8 cellular contexts compared by ENCODE assay signal in genomic region chr19:49113762-49114629, GRCh38.
A peak's percentile ranks its signal among the peaks of the same experiment; 100 is the strongest.
DNase-seq lines count a peak whose midpoint lies in the region; ATAC-seq and TF ChIP-seq lines count a peak whose summit lies in the region.

TSS of gene LIN7B (plus strand) at chr19:49114370. CDS start at chr19:49114405, 35 bp downstream.

- ATAC-seq in HG02763 (IDR thresholded peaks at IDR 0.05; ENCODE audit: unreplicated experiment) = peak; percentile 53

- peak; percentile 63 for TF ChIP-seq CTCF in GM12872 (IDR thresholded peaks at IDR 0.05; ENCODE audit: insufficient read depth, low read depth, low read length)

- DNase-seq in NCI-H2227 treated with DMSO at 0.1 percent for 48 hours (lab: John Stamatoyannopoulos, UW) = peak; percentile 33
- peak; percentile 46 for DNase-seq in activated CD4-positive, CD25-positive, alpha-beta regulatory T cell treated with anti-CD3 and anti-CD28 coated beads, Interleukin-2, amount 50 U/mL, for 16 hours (ENCODE audit: low read depth, low spot score)
- peak; percentile 72 for DNase-seq in cerebellar cortex (ENCODE audit: low spot score)
- DNase-seq in kidney tubule cell (ENCODE audit: low spot score) = peak; percentile 77
- DNase-seq in stimulated activated CD4-positive, alpha-beta T cell treated with anti-CD3 and anti-CD28 coated beads, Interleukin-2, amount 100 ng/mL, for 24 hours = peak; percentile 70 to 75
- no peak for DNase-seq in pons (ENCODE audit: low spot score)
